8 cellular contexts compared by ENCODE assay signal in the genomic region with DNA sequence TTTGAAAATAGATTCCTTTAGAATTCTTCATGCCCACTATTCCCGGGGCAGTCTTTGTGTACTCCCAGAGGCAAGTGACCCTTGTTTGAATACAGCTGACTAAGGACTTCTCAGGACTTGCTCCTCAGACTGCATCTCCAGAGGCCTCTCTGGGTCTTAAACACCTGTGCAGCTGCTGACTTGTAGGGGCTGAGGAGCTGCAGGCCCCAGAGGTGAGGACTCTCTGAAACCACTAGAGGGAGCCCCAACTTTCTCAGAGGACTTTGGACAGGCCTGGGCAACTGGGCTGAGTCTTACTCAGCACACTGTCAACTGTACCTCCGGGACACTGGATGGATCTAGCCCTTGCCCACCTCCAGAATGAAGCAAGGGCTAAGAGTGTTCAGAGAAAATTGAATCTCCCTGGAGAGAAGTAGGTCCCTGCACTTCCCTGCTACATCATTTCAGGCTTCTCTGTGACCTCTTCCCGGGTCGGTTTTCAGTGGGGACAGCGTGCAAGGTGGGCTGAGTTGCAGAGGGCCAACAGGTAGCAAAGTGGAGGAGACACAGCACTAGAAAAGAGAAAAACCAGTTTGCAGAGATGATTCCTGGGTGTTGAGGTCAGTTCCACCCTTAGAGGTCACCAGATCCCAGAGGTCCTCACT.
DNase-seq lines count a peak whose midpoint lies in the region; ATAC-seq and TF ChIP-seq lines count a peak whose summit lies in the region.

No MANE protein-coding gene starts in this region.

- no peaks in the 10 kb centered on the region for H3K4me1 Mint-ChIP-seq in stimulated activated memory B cell treated with anti-CD40 and anti-IgM and Interleukin-4, amounts not matched to agents 10 μg/mL and 1 μg/mL and 100 μg/mL, for 72 hours

- H3K9me3 Mint-ChIP-seq in stimulated activated memory B cell treated with anti-CD40 and anti-IgM and Interleukin-4, amounts not matched to agents 10 μg/mL and 1 μg/mL and 100 μg/mL, for 72 hours: peaks cover 3% of the 10 kb centered on the region

- H3K4me3 Mint-ChIP-seq in stimulated activated memory B cell treated with anti-CD40 and anti-IgM and Interleukin-4, amounts not matched to agents 10 μg/mL and 1 μg/mL and 100 μg/mL, for 72 hours: no peak overlapping the region

- DNase-seq in COLO668 (lab: John Stamatoyannopoulos, UW; ENCODE audit: unreplicated experiment): peak; percentile 10
- peak; percentile 64 for DNase-seq in NB4 (ENCODE audit: low read depth)
- peak; percentile 18 for DNase-seq in foreskin melanocyte
- DNase-seq in effector CD8-positive, alpha-beta T cell (lab: John Stamatoyannopoulos, UW): no peak

- peaks cover 30% of the 10 kb centered on the region for H3K36me3 Mint-ChIP-seq in stimulated activated memory B cell treated with anti-CD40 and anti-IgM and Interleukin-4, amounts not matched to agents 10 μg/mL and 1 μg/mL and 100 μg/mL, for 72 hours

- peak; percentile 91 for ATAC-seq in GM18520 (IDR thresholded peaks at IDR 0.05; ENCODE audit: unreplicated experiment)
- peak; percentile 96 for ATAC-seq in HG02870 (IDR thresholded peaks at IDR 0.05; ENCODE audit: unreplicated experiment)
- peak; percentile 64 for ATAC-seq in stimulated activated memory B cell treated with anti-CD40 and anti-IgM and Interleukin-4, amounts not matched to agents 10 μg/mL and 1 μg/mL and 100 μg/mL, for 72 hours

- no peaks in the 10 kb centered on the region for H3K27me3 Mint-ChIP-seq in stimulated activated memory B cell treated with anti-CD40 and anti-IgM and Interleukin-4, amounts not matched to agents 10 μg/mL and 1 μg/mL and 100 μg/mL, for 72 hours

- TF ChIP-seq POLR2A in NB4 (IDR thresholded peaks at IDR 0.05; ENCODE audit: extremely low read depth, insufficient read length): no peak

- no peak overlapping the region for H3K27ac Mint-ChIP-seq in stimulated activated memory B cell treated with anti-CD40 and anti-IgM and Interleukin-4, amounts not matched to agents 10 μg/mL and 1 μg/mL and 100 μg/mL, for 72 hours

- H3K27ac ChIP-seq in VCaP: no peak overlapping the region

- H3K4me3 ChIP-seq in NB4 (ENCODE audit: low read depth, low read length): no peak overlapping the region

- TF ChIP-seq CTCF in NB4 (IDR thresholded peaks at IDR 0.05; ENCODE audit: low read depth, low read length) (peak; percentile 93), VCaP (conservative IDR thresholded peaks at IDR 0.05) (peak; percentile 82)
